In genomic region chr12:9757433-9758025, GRCh38 we compare ENCODE assay signal across 19 cellular contexts. TPM values are rescaled to one million over a fixed set of nuclear protein-coding genes. Genes with fewer than 3 reads are reported as not detected.
DNase-seq lines count a peak whose midpoint lies in the region; ATAC-seq, FAIRE-seq and TF ChIP-seq lines count a peak whose summit lies in the region.
"Had no signal": no experiment of that assay in that cellular context is flagged by ENCODE, and none has a peak within 500 bp of the region (broad histone marks: within the 10 kb centered on the region; RNA-seq: fewer than 3 reads in every experiment).

No MANE protein-coding gene starts in this region.

- H3K27ac Mint-ChIP-seq in IgD-negative memory B cell (peak overlapping the region; percentile 97 to 98 (median 98)), naive B cell (peak overlapping the region; percentile 99 to 100 (median 100))
- H3K27ac Mint-ChIP-seq in activated CD8-positive, alpha-beta T cell treated with anti-CD3 and anti-CD28 coated beads for 36 hours = peak overlapping the region; percentile 99

- no peaks in the 10 kb centered on the region; the same call in 1 of the 2 replicates for H4K20me1 ChIP-seq in DOHH2 (ENCODE audit: control insufficient read depth, insufficient read depth, low read depth, low read length)
- H4K20me1 ChIP-seq: BLaER1 had no signal

- H3K4me3 ChIP-seq in DOHH2 (ENCODE audit: low read length) (no peak overlapping the region), kidney (ENCODE audit: low read length in 2 of 2) (no peak overlapping the region)
- H3K4me3 ChIP-seq: BLaER1 had no signal

- intact Hi-C loops in activated CD8-positive, alpha-beta T cell treated with anti-CD3 and anti-CD28 coated beads for 36 hours (cut with micrococcal nuclease) = no loop called here
- intact Hi-C loops in kidney (cut with DNase I) = loop anchor here (10.0 kb wide), 1 partner anchor 167 kb away; no protein-coding TSS in a partner anchor

- peaks cover 2% of the 10 kb centered on the region for H3K36me3 Mint-ChIP-seq in IgD-negative memory B cell
- H3K36me3 Mint-ChIP-seq in activated CD8-positive, alpha-beta T cell treated with anti-CD3 and anti-CD28 coated beads for 36 hours (ENCODE audit: low read depth) = peaks cover 87% of the 10 kb centered on the region
- H3K36me3 Mint-ChIP-seq in naive B cell = peaks cover 27 to 45% of the 10 kb centered on the region in 2 donors

- no peaks in the 10 kb centered on the region for H3K79me2 ChIP-seq in DOHH2 (ENCODE audit: control insufficient read depth, low read length)

- H3K4me1 Mint-ChIP-seq in IgD-negative memory B cell (peaks cover 34 to 44% (median 42%) of the 10 kb centered on the region in 3 donors), naive B cell (peaks cover 58 to 71% (median 65%) of the 10 kb centered on the region in 3 donors)
- peaks cover 47% of the 10 kb centered on the region for H3K4me1 Mint-ChIP-seq in activated CD8-positive, alpha-beta T cell treated with anti-CD3 and anti-CD28 coated beads for 36 hours (ENCODE audit: low read depth)

- peaks cover 16% of the 10 kb centered on the region for H3F3A ChIP-seq in DOHH2 (ENCODE audit: control insufficient read depth, insufficient read depth)

- H3K9me3 ChIP-seq in DOHH2 (ENCODE audit: control insufficient read depth, insufficient read depth, low read length) = no peaks in the 10 kb centered on the region; the same call in 1 of the 2 replicates
- H3K9me3 ChIP-seq in kidney (ENCODE audit: control insufficient read depth in 1 of 2, low read length in 2 of 2) = no peaks in the 10 kb centered on the region
- H3K9me3 ChIP-seq: BLaER1, heart right ventricle, psoas muscle, transverse colon had no signal

- no peak for FAIRE-seq in kidney (lab: Jason Lieb, UNC)

- peaks cover 72% of the 10 kb centered on the region for H3K27me3 ChIP-seq in DOHH2 (ENCODE audit: control insufficient read depth, low read length)
- H3K27me3 ChIP-seq: heart right ventricle, transverse colon had no signal

- H3K9me2 ChIP-seq in DOHH2 (replicated peaks; ENCODE audit: control insufficient read depth, low read length) = no peaks in the 10 kb centered on the region

- H3K9me3 Mint-ChIP-seq in IgD-negative memory B cell (no peaks in the 10 kb centered on the region), naive B cell (peaks cover 0 to 2% (median 0%) of the 10 kb centered on the region in 7 donors)
- H3K9me3 Mint-ChIP-seq in activated CD8-positive, alpha-beta T cell treated with anti-CD3 and anti-CD28 coated beads for 36 hours = peaks cover 5% of the 10 kb centered on the region

- TF ChIP-seq CTCF in DOHH2 (IDR thresholded peaks at IDR 0.05; ENCODE audit: low read depth, low read length, poor library complexity, severe bottlenecking) (no peak), kidney (IDR thresholded peaks at IDR 0.05; ENCODE audit: borderline replicate concordance, extremely low read depth, insufficient read depth) (no peak)
- no peak for TF ChIP-seq CTCF in activated CD8-positive, alpha-beta T cell treated with anti-CD3 and anti-CD28 coated beads for 36 hours (IDR thresholded peaks at IDR 0.05)

- peak overlapping the region; percentile 94 to 99 (median 96) for H3K4me3 Mint-ChIP-seq in IgD-negative memory B cell
- peak overlapping the region; percentile 97 for H3K4me3 Mint-ChIP-seq in activated CD8-positive, alpha-beta T cell treated with anti-CD3 and anti-CD28 coated beads for 36 hours
- peak overlapping the region; percentile 95 to 99 (median 98) for H3K4me3 Mint-ChIP-seq in naive B cell

- H3K36me3 ChIP-seq in DOHH2 (ENCODE audit: control insufficient read depth, low read length) (no peaks in the 10 kb centered on the region), kidney (ENCODE audit: control insufficient read depth in 1 of 2, insufficient read depth in 2 of 2, low read length in 2 of 2) (no peaks in the 10 kb centered on the region)
- H3K36me3 ChIP-seq: BLaER1, transverse colon had no signal

- no peaks in the 10 kb centered on the region for H3K27me3 Mint-ChIP-seq in IgD-negative memory B cell
- H3K27me3 Mint-ChIP-seq in activated CD8-positive, alpha-beta T cell treated with anti-CD3 and anti-CD28 coated beads for 36 hours = no peaks in the 10 kb centered on the region
- no peaks in the 10 kb centered on the region for H3K27me3 Mint-ChIP-seq in naive B cell

- peak overlapping the region; percentile 77; the same call in 1 of the 2 replicates for H3K4me2 ChIP-seq in DOHH2 (ENCODE audit: low read length)
- H3K4me2 ChIP-seq: BLaER1 had no signal

- H3K27ac ChIP-seq in DOHH2 (ENCODE audit: low read depth, low read length) (no peak overlapping the region), kidney (ENCODE audit: low read depth in 2 of 2, low read length in 2 of 2) (no peak overlapping the region)
- H3K27ac ChIP-seq: BLaER1, psoas muscle had no signal

- H3K4me1 ChIP-seq in DOHH2 (ENCODE audit: control insufficient read depth, low read length) (peaks cover 50% of the 10 kb centered on the region), kidney (ENCODE audit: control insufficient read depth in 1 of 2, insufficient read depth in 1 of 2, low read depth in 1 of 2, low read length in 2 of 2) (no peaks in the 10 kb centered on the region)
- H3K4me1 ChIP-seq: psoas muscle had no signal

- POLR2A ChIA-PET in activated CD8-positive, alpha-beta T cell treated with anti-CD3 and anti-CD28 coated beads for 36 hours (lab: Charles Lee) = interaction anchor here (0.6 to 14.9 kb wide), 20 partner anchors 6 to 801 kb away, joined by 3 to 752 read pairs (median 8); partner anchors contain the start of genes CLEC2B, CLEC2D and CLECL1

- no peak for ATAC-seq in activated CD8-positive, alpha-beta T cell treated with anti-CD3 and anti-CD28 coated beads for 36 hours
- ATAC-seq in naive B cell (ENCODE audit: low read depth in 2 of 2) (no peak), HG03571 (IDR thresholded peaks at IDR 0.05; ENCODE audit: unreplicated experiment) (no peak), GM21423 (IDR thresholded peaks at IDR 0.05; ENCODE audit: unreplicated experiment) (no peak)
- ATAC-seq: heart right ventricle, left cardiac atrium, psoas muscle had no signal

- CTCF ChIA-PET in activated CD8-positive, alpha-beta T cell treated with anti-CD3 and anti-CD28 coated beads for 36 hours (lab: Charles Lee) = interaction anchor here (1.0 to 23.1 kb wide), 4 partner anchors 8 to 57 kb away, joined by 3 to 791 read pairs (median 50); no protein-coding TSS in a partner anchor

- no peak for DNase-seq in activated CD8-positive, alpha-beta T cell treated with anti-CD3 and anti-CD28 coated beads for 36 hours
- no peak for DNase-seq in naive B cell
- DNase-seq in iPS-NIHi11 (ENCODE audit: low spot score) = no peak
- no peak for DNase-seq in kidney
- DNase-seq: anterior cingulate cortex, cortex of kidney, DMS79, heart right ventricle, left cardiac atrium, NCI-H2107, NCI-H82, psoas muscle, transverse colon had no signal

- no peak overlapping the region for H3K9ac ChIP-seq in kidney (ENCODE audit: low read length in 2 of 2)
- H3K9ac ChIP-seq: BLaER1 had no signal

RNA-seq across cellular contexts. Expression of gene CD69, which starts 3.2 kb away (rescaled TPM):
- polyA plus RNA-seq in IgD-negative memory B cell (177 TPM), naive B cell (ENCODE audit: low read depth in 6 of 6) (1,000 to 10,000 TPM in 5 of 6 donors, 100 to 1,000 TPM in 1; 814 to 1,329 (median 1,116) TPM), kidney (ENCODE audit: insufficient read depth, low read depth, low replicate concordance) (2.2 TPM)
- 100 to 1,000 TPM; 166 to 174 TPM for total RNA-seq in activated CD8-positive, alpha-beta T cell treated with anti-CD3 and anti-CD28 coated beads for 36 hours
- 25.0 TPM for total RNA-seq in kidney
- total RNA-seq: HT-29 had no signal

RNA-seq across cellular contexts. Expression of gene CLECL1, which starts 24.6 kb away (rescaled TPM):
- polyA plus RNA-seq in IgD-negative memory B cell (168 TPM), naive B cell (ENCODE audit: low read depth in 6 of 6) (10 to 100 TPM in 4 of 6 donors, 1 to 10 TPM in 2; 8.9 to 34.0 (median 11.5) TPM), kidney (ENCODE audit: insufficient read depth, low read depth, low replicate concordance) (not detected)
- 1 to 10 TPM; 6.0 to 8.5 TPM for total RNA-seq in activated CD8-positive, alpha-beta T cell treated with anti-CD3 and anti-CD28 coated beads for 36 hours
- total RNA-seq in kidney = 2.1 TPM
- total RNA-seq: HT-29 had no signal

Comparison
In these comparisons a context has a peak if more than half of its experiments do, and no peak if none do; other contexts are left out.
1. RNA of gene CD69, which starts 3.2 kb away (polyA plus RNA-seq): 814 to 1,329 TPM in naive B cell and 177 TPM in IgD-negative memory B cell (single experiment); 2.2 TPM in kidney (single experiment); every median in the first group is over 10 times any median in the second.
2. Peak in every context shown above with its lines, with median percentiles within 50 percentile points of each other: H3K27ac Mint-ChIP-seq and H3K4me3 Mint-ChIP-seq.